In genomic region chrX:68358679-68359078, GRCh38 we compare ENCODE assay signal across 20 cellular contexts.
DNase-seq lines count a peak whose midpoint lies in the region; ATAC-seq, FAIRE-seq and TF ChIP-seq lines count a peak whose summit lies in the region.
"Had no signal": no experiment of that assay in that cellular context is flagged by ENCODE, and none has a peak within 500 bp of the region (broad histone marks: within the 10 kb centered on the region; RNA-seq: fewer than 3 reads in every experiment).

No MANE protein-coding gene starts in this region.

- H3K9me1 ChIP-seq in endothelial cell of umbilical vein (replicated peaks; ENCODE audit: control insufficient read depth, extremely low read depth, insufficient read depth, low read length): no peaks in the 10 kb centered on the region

- ATAC-seq in A549: no peak
- ATAC-seq: GM23338 had no signal

- no peak overlapping the region for H3K9ac ChIP-seq in endothelial cell of umbilical vein (replicated peaks; ENCODE audit: extremely low read depth, insufficient read depth, low read length)
- H3K9ac ChIP-seq: BLaER1 had no signal

- no peak overlapping the region for H2AFZ ChIP-seq in endothelial cell of umbilical vein (ENCODE audit: low read depth, low read length)
- H2AFZ ChIP-seq: GM23338 had no signal

- dilution Hi-C loops in endothelial cell of umbilical vein (cut with MboI; ENCODE audit: extremely low pct_ligation_motif_present, low sequenced_read_pairs): no loop called here

- no peak overlapping the region for H3K4me3 ChIP-seq in A549
- no peak overlapping the region for H3K4me3 ChIP-seq in endothelial cell of umbilical vein (replicated peaks in 1 of 3; ENCODE audit: insufficient read depth in 1 of 3, low read depth in 1 of 3, low read length in 3 of 3)
- H3K4me3 ChIP-seq: BLaER1, GM23338 had no signal

- H3K27ac ChIP-seq in A549 (no peak overlapping the region), endothelial cell of umbilical vein (ENCODE audit: insufficient read depth, low read depth, low read length) (no peak overlapping the region)
- H3K27ac ChIP-seq: BLaER1, C4-2B had no signal

- DNase-seq in A549 (ENCODE audit: low read depth in 1 of 2, low spot score in 1 of 2) (no peak), amniotic epithelial cell (ENCODE audit: low read depth) (peak; percentile 73), endothelial cell of umbilical vein (ENCODE audit: low read depth, low spot score) (no peak), iris pigment epithelial cell (ENCODE audit: low read depth) (peak; percentile 46), hepatic stellate cell (ENCODE audit: low spot score) (no peak), HCEC 1CT (no peak)
- DNase-seq: CD4-positive, CD25-positive, alpha-beta regulatory T cell; CD8-positive, alpha-beta memory T cell; DMS 273 treated with DMSO at 0.1 percent for 48 hours; DMS53; DMS79 treated with DMSO at 0.1 percent for 48 hours; GF-D8; H9; HFFc6 had no signal

- TF ChIP-seq CTCF in A549 (IDR thresholded peaks at IDR 0.05) (no peak), endothelial cell of umbilical vein (IDR thresholded peaks at IDR 0.05; ENCODE audit: extremely low read depth in 1 of 2, insufficient read depth in 1 of 2, low read depth in 1 of 2, low read length in 2 of 2) (no peak)

- TF ChIP-seq RAD21 in A549 (conservative IDR thresholded peaks at IDR 0.05 in 1 of 2, IDR thresholded peaks at IDR 0.05 in 1 of 2): no peak

- no peaks in the 10 kb centered on the region for H4K20me1 ChIP-seq in endothelial cell of umbilical vein (replicated peaks; ENCODE audit: control insufficient read depth, extremely low read depth, insufficient read depth, low read length)
- H4K20me1 ChIP-seq: BLaER1 had no signal

- no peaks in the 10 kb centered on the region for H3K79me2 ChIP-seq in endothelial cell of umbilical vein (ENCODE audit: control insufficient read depth, insufficient read depth, low read length)

- peaks cover 21% of the 10 kb centered on the region for H3K4me1 ChIP-seq in A549
- H3K4me1 ChIP-seq in endothelial cell of umbilical vein (ENCODE audit: control insufficient read depth, extremely low read depth, insufficient read depth, low read length): no peaks in the 10 kb centered on the region
- H3K4me1 ChIP-seq: BLaER1 had no signal

- CTCF ChIA-PET in A549 (lab: Yijun Ruan, JAX) (interaction anchor here (0.8 to 1.2 kb wide), 2 partner anchors 14 to 39 kb away, joined by 3 read pairs; no protein-coding TSS in a partner anchor), endothelial cell of umbilical vein (lab: Charles Lee) (no interaction called here)

- H3K27me3 ChIP-seq in endothelial cell of umbilical vein (ENCODE audit: control insufficient read depth in 2 of 2, insufficient read depth in 2 of 2, low read length in 2 of 2): no peaks in the 10 kb centered on the region

- no peak overlapping the region for H3K4me2 ChIP-seq in A549
- H3K4me2 ChIP-seq in endothelial cell of umbilical vein (ENCODE audit: insufficient read depth, low read length): no peak overlapping the region
- H3K4me2 ChIP-seq: BLaER1, GM23338 had no signal

- WGBS in A549 (ENCODE audit: missing lambda C conversion rate): 73% methylated on average over 1 of the region's 1 CpG

- FAIRE-seq in A549 (lab: Jason Lieb, UNC) (peak; percentile 7), endothelial cell of umbilical vein (lab: Jason Lieb, UNC) (peak; percentile 47)
- FAIRE-seq: D721Med, GM12891, GM18507 had no signal

- H3K9me3 ChIP-seq in A549: no peaks in the 10 kb centered on the region
- H3K9me3 ChIP-seq in endothelial cell of umbilical vein (replicated peaks; ENCODE audit: control insufficient read depth, insufficient read depth, low read length): no peaks in the 10 kb centered on the region
- H3K9me3 ChIP-seq: BLaER1 had no signal

- BruUV-seq in endothelial cell of umbilical vein (replicated peaks; lab: Mats Ljungman, UMichigan): no TSS peak

- TF ChIP-seq POLR2A in A549 (IDR thresholded peaks at IDR 0.05; ENCODE audit: low read length) (no peak), endothelial cell of umbilical vein (IDR thresholded peaks at IDR 0.05; ENCODE audit: low read depth, low read length) (no peak)

- TF ChIP-seq EP300 in A549 (IDR thresholded peaks at IDR 0.05): no peak

- POLR2A ChIA-PET in A549 (lab: Yijun Ruan, JAX) (no interaction called here), endothelial cell of umbilical vein (lab: Charles Lee) (no interaction called here)

- intact Hi-C loops in endothelial cell of umbilical vein (cut with micrococcal nuclease): no loop called here

- H3K36me3 ChIP-seq in endothelial cell of umbilical vein (ENCODE audit: control insufficient read depth in 2 of 2, extremely low read depth in 1 of 2, insufficient read depth in 2 of 2, low read length in 2 of 2): no peaks in the 10 kb centered on the region
- H3K36me3 ChIP-seq: BLaER1 had no signal

TF ChIP-seq in A549, 52 proteins besides CTCF, POLR2A, EP300 and RAD21:
- TF ChIP-seq, protein P1, sequence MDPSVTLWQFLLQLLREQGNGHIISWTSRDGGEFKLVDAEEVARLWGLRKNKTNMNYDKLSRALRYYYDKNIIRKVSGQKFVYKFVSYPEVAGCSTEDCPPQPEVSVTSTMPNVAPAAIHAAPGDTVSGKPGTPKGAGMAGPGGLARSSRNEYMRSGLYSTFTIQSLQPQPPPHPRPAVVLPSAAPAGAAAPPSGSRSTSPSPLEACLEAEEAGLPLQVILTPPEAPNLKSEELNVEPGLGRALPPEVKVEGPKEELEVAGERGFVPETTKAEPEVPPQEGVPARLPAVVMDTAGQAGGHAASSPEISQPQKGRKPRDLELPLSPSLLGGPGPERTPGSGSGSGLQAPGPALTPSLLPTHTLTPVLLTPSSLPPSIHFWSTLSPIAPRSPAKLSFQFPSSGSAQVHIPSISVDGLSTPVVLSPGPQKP (IDR thresholded peaks at IDR 0.05; ENCODE audit: low read depth, low read length): no peak
- TF ChIP-seq JUN (IDR thresholded peaks at IDR 0.05): no peak
- no peak for TF ChIP-seq ESRRA (IDR thresholded peaks at IDR 0.05; ENCODE audit: borderline replicate concordance, low read length)

TF ChIP-seq in endothelial cell of umbilical vein, 7 proteins besides CTCF, POLR2A, EP300 and RAD21:
- no peak for TF ChIP-seq EZH2 (IDR thresholded peaks at IDR 0.05; ENCODE audit: borderline replicate concordance, low read depth, low read length, severe bottlenecking)
- no peak for TF ChIP-seq FOS (IDR thresholded peaks at IDR 0.05; ENCODE audit: borderline replicate concordance, insufficient read depth, low read length)
- TF ChIP-seq MYC (IDR thresholded peaks at IDR 0.05; ENCODE audit: low read depth, low read length): no peak
- TF ChIP-seq POLR2AphosphoS5 (IDR thresholded peaks at IDR 0.05; ENCODE audit: insufficient read depth, low read depth, low read length): no peak
- TF ChIP-seq JUN (IDR thresholded peaks at IDR 0.05; ENCODE audit: borderline replicate concordance, insufficient read depth, insufficient read length, low read depth): no peak

Comparison
In these comparisons a context has a peak if more than half of its experiments do, and no peak if none do; other contexts are left out.
1. DNase-seq: peak in amniotic epithelial cell (single experiment) and iris pigment epithelial cell (single experiment); none in A549 (0 of 2), endothelial cell of umbilical vein (single experiment), hepatic stellate cell (single experiment) and HCEC 1CT (single experiment).